8 cellular contexts compared by ENCODE assay signal in the genomic region with DNA sequence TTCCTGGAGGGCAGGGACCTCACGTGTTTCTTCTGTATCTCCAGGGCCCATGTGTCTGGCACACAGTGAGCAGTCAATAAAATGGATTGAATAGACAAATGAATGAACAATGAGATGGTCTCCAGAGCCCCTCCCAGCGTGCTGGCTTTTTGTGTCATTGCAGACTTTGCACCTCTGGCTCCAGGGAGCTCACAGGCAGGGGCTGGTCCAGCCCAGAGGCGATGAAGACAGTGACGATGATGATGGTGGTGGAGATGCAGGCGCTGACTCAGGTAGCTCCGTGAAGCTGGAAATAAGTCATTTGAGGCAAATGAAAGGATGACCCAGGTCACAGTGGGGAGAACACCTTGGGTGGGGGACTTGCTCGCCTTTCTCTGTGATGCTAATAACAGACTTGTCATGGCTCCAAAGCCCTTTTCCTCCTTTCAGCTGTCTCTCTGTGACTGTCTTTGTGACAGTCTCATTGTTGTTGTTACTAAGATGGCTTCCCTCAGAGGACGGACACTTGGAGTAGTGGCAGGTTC. TPM values are rescaled to one million over a fixed set of nuclear protein-coding genes. Genes with fewer than 3 reads are reported as not detected.
DNase-seq lines count a peak whose midpoint lies in the region; ATAC-seq and TF ChIP-seq lines count a peak whose summit lies in the region.

No MANE protein-coding gene starts in this region.

- no peak for TF ChIP-seq POLR2A in ovary (IDR thresholded peaks at IDR 0.05)

- H3K4me3 Mint-ChIP-seq in activated CD8-positive, alpha-beta memory T cell treated with anti-CD3 and anti-CD28 coated beads, Interleukin-2, amount 10 ng/mL, durations not matched to agents 7 days and 5 days, result no peak overlapping the region

- H3K4me1 ChIP-seq in DND-41 (ENCODE audit: insufficient read depth, low read length), result peaks cover 11% of the 10 kb centered on the region
- peaks cover 3% of the 10 kb centered on the region for H3K4me1 ChIP-seq in KMS-11 (ENCODE audit: low read depth, poor library complexity, severe bottlenecking)
- peaks cover 22% of the 10 kb centered on the region for H3K4me1 ChIP-seq in ectodermal cell (ENCODE audit: control insufficient read depth, insufficient read depth, low read length)
- H3K4me1 ChIP-seq in neuron (ENCODE audit: insufficient read depth, low read length), result peaks cover 22% of the 10 kb centered on the region
- peaks cover 1% of the 10 kb centered on the region for H3K4me1 ChIP-seq in ovary (ENCODE audit: insufficient read depth)

- peaks cover 3% of the 10 kb centered on the region for H3K4me1 Mint-ChIP-seq in activated CD8-positive, alpha-beta memory T cell treated with anti-CD3 and anti-CD28 coated beads, Interleukin-2, amount 10 ng/mL, durations not matched to agents 7 days and 5 days

- H3K4me3 ChIP-seq in DND-41 (ENCODE audit: low read depth in 1 of 2, low read length in 2 of 2) (peak overlapping the region in 1 of 2 experiments; percentile 48; a peak in 2 of 4 replicates), KMS-11 (IDR thresholded peaks at IDR 0.05; ENCODE audit: insufficient read depth, low read depth, low read length) (no peak overlapping the region), ectodermal cell (ENCODE audit: insufficient read depth, low read depth, low read length) (peak overlapping the region; percentile 23), neuron (ENCODE audit: low read length) (peak overlapping the region; percentile 24), ovary (no peak overlapping the region)

- H3K79me2 ChIP-seq in DND-41 (ENCODE audit: insufficient read depth, low read length), result no peaks in the 10 kb centered on the region
- no peaks in the 10 kb centered on the region for H3K79me2 ChIP-seq in KMS-11 (ENCODE audit: insufficient read depth, low read depth)

- H3K27ac ChIP-seq in DND-41 (ENCODE audit: low read length) (no peak overlapping the region), KMS-11 (no peak overlapping the region), ectodermal cell (ENCODE audit: insufficient read depth, low read depth, low read length, poor library complexity, severe bottlenecking) (no peak overlapping the region), ovary (no peak overlapping the region)

- TF ChIP-seq CTCF in DND-41 (IDR thresholded peaks at IDR 0.05; ENCODE audit: borderline replicate concordance, extremely low read depth, low read length, poor library complexity, severe bottlenecking), result no peak
- TF ChIP-seq CTCF in KMS-11 (conservative IDR thresholded peaks at IDR 0.05; ENCODE audit: low read depth, low read length), result no peak
- no peak for TF ChIP-seq CTCF in ovary (IDR thresholded peaks at IDR 0.05)

- 23 to 25% methylated on average over 8 of the region's 8 CpGs for WGBS in ectodermal cell, 2 experiments
- WGBS in ovary, 3 donors, result 58 to 66% (median 62%) methylated on average over 8 of the region's 8 CpGs

- H3K27me3 Mint-ChIP-seq in activated CD8-positive, alpha-beta memory T cell treated with anti-CD3 and anti-CD28 coated beads, Interleukin-2, amount 10 ng/mL, durations not matched to agents 7 days and 5 days, result peaks cover 9% of the 10 kb centered on the region

- ATAC-seq in DND-41 (ENCODE audit: insufficient read depth, low read depth), result no peak
- ATAC-seq in GM21723 (IDR thresholded peaks at IDR 0.05; ENCODE audit: unreplicated experiment), result no peak
- no peak for ATAC-seq in activated CD8-positive, alpha-beta memory T cell treated with anti-CD3 and anti-CD28 coated beads, Interleukin-2, amount 10 ng/mL, durations not matched to agents 7 days and 5 days

- intact Hi-C loops in ovary (cut with DNase I), result loop anchor here in 3 of 4 donors (1.0 to 10.0 kb wide), 6 partner anchors 84 to 177 kb away; partner anchors contain the start of gene PWWP2A (in 1 of the 3)

- peak overlapping the region; percentile 60 for H3K4me2 ChIP-seq in DND-41 (ENCODE audit: insufficient read depth, low read length)
- peak overlapping the region; percentile 47; the same call in 1 of the 2 replicates for H3K4me2 ChIP-seq in KMS-11

- no peak overlapping the region for H3K27ac Mint-ChIP-seq in activated CD8-positive, alpha-beta memory T cell treated with anti-CD3 and anti-CD28 coated beads, Interleukin-2, amount 10 ng/mL, durations not matched to agents 7 days and 5 days

- H3K36me3 ChIP-seq in DND-41 (ENCODE audit: insufficient read depth, low read length) (no peaks in the 10 kb centered on the region), KMS-11 (ENCODE audit: insufficient read depth) (no peaks in the 10 kb centered on the region), ectodermal cell (ENCODE audit: control insufficient read depth, insufficient read depth, low read length) (no peaks in the 10 kb centered on the region), neuron (ENCODE audit: insufficient read depth, low read length) (no peaks in the 10 kb centered on the region), ovary (no peaks in the 10 kb centered on the region)

- H4K20me1 ChIP-seq in DND-41 (ENCODE audit: insufficient read depth, low read length), result no peaks in the 10 kb centered on the region
- H4K20me1 ChIP-seq in KMS-11 (ENCODE audit: insufficient read depth), result no peaks in the 10 kb centered on the region

- H3K9me3 ChIP-seq in DND-41 (ENCODE audit: insufficient read depth, low read length, severe bottlenecking) (no peaks in the 10 kb centered on the region), ectodermal cell (ENCODE audit: control insufficient read depth, low read length) (no peaks in the 10 kb centered on the region), neuron (ENCODE audit: low read length) (no peaks in the 10 kb centered on the region), ovary (no peaks in the 10 kb centered on the region)

- H3K9ac ChIP-seq in DND-41 (ENCODE audit: low read depth, low read length), result no peak overlapping the region
- no peak overlapping the region for H3K9ac ChIP-seq in KMS-11

- DNase-seq in DND-41, result no peak
- DNase-seq in ovary, result no peak
- DNase-seq in activated CD8-positive, alpha-beta memory T cell treated with anti-CD3 and anti-CD28 coated beads, Interleukin-2, amount 10 ng/mL, durations not matched to agents 7 days and 5 days, result no peak
- DNase-seq in NK-92 treated with Interleukin-12 subunit alpha and Interleukin-12 subunit beta, amount 100 ng/mL, for 24 hours (lab: John Stamatoyannopoulos, UW), result no peak

- H3K9me3 Mint-ChIP-seq in activated CD8-positive, alpha-beta memory T cell treated with anti-CD3 and anti-CD28 coated beads, Interleukin-2, amount 10 ng/mL, durations not matched to agents 7 days and 5 days (ENCODE audit: low read depth), result no peaks in the 10 kb centered on the region

- H2AFZ ChIP-seq in DND-41 (ENCODE audit: low read depth, low read length) (peak overlapping the region; percentile 82), KMS-11 (ENCODE audit: low read depth) (peak overlapping the region; percentile 82; the same call in 1 of the 2 replicates), neuron (ENCODE audit: low read depth, low read length) (peak overlapping the region; percentile 35)

- TF ChIP-seq EP300 in ovary (IDR thresholded peaks at IDR 0.05), result no peak

- H3K27me3 ChIP-seq in DND-41 (ENCODE audit: insufficient read depth, low read length, poor library complexity) (no peaks in the 10 kb centered on the region), KMS-11 (ENCODE audit: insufficient read depth, low read depth) (no peaks in the 10 kb centered on the region), ectodermal cell (ENCODE audit: control insufficient read depth, insufficient read depth, low read length, poor library complexity, severe bottlenecking) (no peaks in the 10 kb centered on the region), neuron (ENCODE audit: insufficient read depth, low read length) (no peaks in the 10 kb centered on the region), ovary (no peaks in the 10 kb centered on the region)

- CTCF ChIA-PET in activated CD8-positive, alpha-beta memory T cell treated with anti-CD3 and anti-CD28 coated beads, Interleukin-2, amount 10 ng/mL, durations not matched to agents 7 days and 5 days (lab: Charles Lee), result interaction anchor here (0.7 to 1.5 kb wide), 9 partner anchors 11 to 192 kb away, joined by 3 to 14 read pairs (median 4); no protein-coding TSS in a partner anchor

- H3K36me3 Mint-ChIP-seq in activated CD8-positive, alpha-beta memory T cell treated with anti-CD3 and anti-CD28 coated beads, Interleukin-2, amount 10 ng/mL, durations not matched to agents 7 days and 5 days, result no peaks in the 10 kb centered on the region

RNA-seq across cellular contexts. Expression of gene FABP6, which starts 30.4 kb away (rescaled TPM):
- 2.2 TPM for polyA plus RNA-seq in ectodermal cell (2013, experiment 1 of 4)
- 1.1 TPM for polyA plus RNA-seq in ectodermal cell (2013, experiment 2 of 4)
- 1.1 TPM for polyA plus RNA-seq in ectodermal cell (2013, experiment 3 of 4)
- 1.0 TPM for polyA plus RNA-seq in ectodermal cell (2013, experiment 4 of 4)
- 10 to 100 TPM in 1 of 7 donors, under 1 TPM in 2, not detected in 4; 0.83 to 10.6 (median 1.00) TPM for total RNA-seq in ovary
- 1 to 10 TPM in 1 of 2 donors, not detected in 1; 4.5 TPM for polyA plus RNA-seq in ovary
- not detected for total RNA-seq in activated CD8-positive, alpha-beta memory T cell treated with anti-CD3 and anti-CD28 coated beads, Interleukin-2, amount 10 ng/mL, durations not matched to agents 7 days and 5 days

Comparison
In these comparisons a context has a peak if more than half of its experiments do, and no peak if none do; other contexts are left out.
1. H3K4me3 ChIP-seq: peak in ectodermal cell (single experiment) and neuron (single experiment); none in KMS-11 (single experiment) and ovary (single experiment).
2. Peak in every context shown above with its lines, with median percentiles within 50 percentile points of each other: H2AFZ ChIP-seq.